28 cellular contexts compared by ENCODE assay signal in genomic region chr11:73990727-73991126, GRCh38. TPM values are rescaled to one million over a fixed set of nuclear protein-coding genes. Genes with fewer than 3 reads are reported as not detected.
DNase-seq lines count a peak whose midpoint lies in the region; ATAC-seq, FAIRE-seq and TF ChIP-seq lines count a peak whose summit lies in the region.
"Had no signal": no experiment of that assay in that cellular context is flagged by ENCODE, and none has a peak within 500 bp of the region (broad histone marks: within the 10 kb centered on the region; RNA-seq: fewer than 3 reads in every experiment).

No MANE protein-coding gene starts in this region.

- 32% methylated on average over 2 of the region's 2 CpGs for WGBS in K562 (ENCODE audit: insufficient coverage, low coverage, missing lambda C conversion rate)

- no peaks in the 10 kb centered on the region for H3K9me3 Mint-ChIP-seq in activated CD4-positive, alpha-beta T cell treated with anti-CD3 and anti-CD28 coated beads for 36 hours (ENCODE audit: low read depth)

- peaks cover 0 to 2% of the 10 kb centered on the region in 2 experiments; a peak in 1 of 5 replicates for H3K4me1 ChIP-seq in K562 (replicated peaks in 1 of 2; ENCODE audit: control insufficient read depth in 2 of 2, insufficient read depth in 2 of 2, low read length in 2 of 2)
- H3K4me1 ChIP-seq: BE2C, breast epithelium had no signal

- DNase-seq in activated CD4-positive, alpha-beta T cell treated with anti-CD3 and anti-CD28 coated beads for 36 hours = no peak
- DNase-seq in activated CD4-positive, alpha-beta T cell treated with anti-CD3 and anti-CD28 coated beads for 48 hours = no peak
- DNase-seq in DMS53 treated with DMSO at 0.1 percent for 48 hours (lab: John Stamatoyannopoulos, UW; ENCODE audit: unreplicated experiment) = peak; percentile 84
- DNase-seq in NCI-H510A treated with DMSO at 0.1 percent for 48 hours (lab: John Stamatoyannopoulos, UW) = peak; percentile 80
- DNase-seq in K562 (ENCODE audit: extremely low read depth in 1 of 4, low spot score in 3 of 4) = no peak
- DNase-seq in GF-D8 (lab: John Stamatoyannopoulos, UW) = no peak
- DNase-seq in hepatic stellate cell (ENCODE audit: low spot score) = no peak
- DNase-seq in CD1c-positive myeloid dendritic cell (ENCODE audit: extremely low spot score) = no peak
- DNase-seq: activated CD4-positive, alpha-beta T cell treated with anti-CD3 and anti-CD28 coated beads, Interleukin-2, amount 50 U/mL, for 4 hours; activated gamma-delta T cell; amniotic stem cell; BE2C; Calu3; effector CD8-positive, alpha-beta T cell; foreskin fibroblast; IMR-90; mesenchymal stem cell; NCI-H1436 treated with DMSO at 0.1 percent for 48 hours; NCI-H2171 treated with DMSO at 0.1 percent for 48 hours; NCI-H69; OCI-M1 had no signal

- H3K4me3 ChIP-seq in K562 = no peak overlapping the region
- H3K4me3 ChIP-seq: breast epithelium had no signal

- no peak for TF ChIP-seq RAD21 in K562 (CRISPR knock-in tag; conservative IDR thresholded peaks at IDR 0.05 in 1 of 2, IDR thresholded peaks at IDR 0.05 in 1 of 2)

- H3K79me2 ChIP-seq in K562 (ENCODE audit: control insufficient read depth, insufficient read depth, low read length) = no peaks in the 10 kb centered on the region

- intact Hi-C loops in activated CD4-positive, alpha-beta T cell treated with anti-CD3 and anti-CD28 coated beads for 36 hours (cut with DNase I, micrococcal nuclease) = no loop called here
- intact Hi-C loops in K562 (cut with micrococcal nuclease) = no loop called here

- no peak for TF ChIP-seq CTCF in K562 (IDR thresholded peaks at IDR 0.05 in 2 of 3, conservative IDR thresholded peaks at IDR 0.05 in 1 of 3; ENCODE audit: insufficient read depth in 2 of 3, low read depth in 1 of 3, low read length in 3 of 3)

- in situ Hi-C loops in K562 (cut with MboI) = no loop called here

- no peak overlapping the region for H3K4me3 Mint-ChIP-seq in activated CD4-positive, alpha-beta T cell treated with anti-CD3 and anti-CD28 coated beads for 36 hours

- no peak overlapping the region for H3K9ac ChIP-seq in K562 (ENCODE audit: insufficient read depth in 1 of 2, low read depth in 2 of 2, low read length in 2 of 2)

- H3K9me1 ChIP-seq in K562 (ENCODE audit: control insufficient read depth, insufficient read depth, low read length) = no peaks in the 10 kb centered on the region

- no peak for TF ChIP-seq POLR2A in K562 (conservative IDR thresholded peaks at IDR 0.05)

- no peak overlapping the region for H3K4me2 ChIP-seq in K562 (ENCODE audit: insufficient read depth, low read length)

- peak overlapping the region; percentile 70; the same call in 1 of the 2 replicates for H2AFZ ChIP-seq in K562 (ENCODE audit: low read depth, low read length)

- H4K20me1 ChIP-seq in K562 (replicated peaks; ENCODE audit: control insufficient read depth, insufficient read depth, low read length) = no peaks in the 10 kb centered on the region

- no peak overlapping the region for H3K27ac ChIP-seq in K562 (ENCODE audit: extremely low read depth, low read depth, low read length)
- H3K27ac ChIP-seq: breast epithelium, VCaP had no signal

- no peak for FAIRE-seq in K562 (lab: Jason Lieb, UNC)

- no peaks in the 10 kb centered on the region for H3K36me3 ChIP-seq in K562 (ENCODE audit: control insufficient read depth, insufficient read depth, low read length)
- H3K36me3 ChIP-seq: BE2C, breast epithelium had no signal

- CTCF ChIA-PET in activated CD4-positive, alpha-beta T cell treated with anti-CD3 and anti-CD28 coated beads for 36 hours (lab: Charles Lee) = interaction anchor here (0.9 to 1.2 kb wide), 3 partner anchors 14 to 79 kb away, joined by 3 to 5 read pairs (median 4); no protein-coding TSS in a partner anchor
- CTCF ChIA-PET in K562 (lab: Yijun Ruan, JAX; ENCODE audit: low intra/inter-chr PET ratio) = no interaction called here

- H3K27ac Mint-ChIP-seq in activated CD4-positive, alpha-beta T cell treated with anti-CD3 and anti-CD28 coated beads for 36 hours = peak overlapping the region; percentile 42

- ATAC-seq in activated CD4-positive, alpha-beta T cell treated with anti-CD3 and anti-CD28 coated beads for 36 hours = no peak
- no peak for ATAC-seq in K562
- ATAC-seq: left colon had no signal

- no peaks in the 10 kb centered on the region for H3K36me3 Mint-ChIP-seq in activated CD4-positive, alpha-beta T cell treated with anti-CD3 and anti-CD28 coated beads for 36 hours (ENCODE audit: low read depth)

- BruUV-seq in K562 (replicated peaks; lab: Mats Ljungman, UMichigan) = no TSS peak

- POLR2A ChIA-PET in activated CD4-positive, alpha-beta T cell treated with anti-CD3 and anti-CD28 coated beads for 36 hours (lab: Charles Lee) = no interaction called here
- POLR2A ChIA-PET in K562 (lab: Yijun Ruan, JAX) = interaction anchor here (1.5 kb wide), 1 partner anchor 18 kb away, joined by 4 read pairs; no protein-coding TSS in a partner anchor

- no peak for TF ChIP-seq EP300 in K562 (IDR thresholded peaks at IDR 0.05; ENCODE audit: low read length)

- no peaks in the 10 kb centered on the region for H3K27me3 Mint-ChIP-seq in activated CD4-positive, alpha-beta T cell treated with anti-CD3 and anti-CD28 coated beads for 36 hours

- no peaks in the 10 kb centered on the region for H3K9me3 ChIP-seq in K562 (replicated peaks; ENCODE audit: control insufficient read depth, insufficient read depth, low read depth, low read length)
- H3K9me3 ChIP-seq: BE2C, breast epithelium had no signal

- no peaks in the 10 kb centered on the region for H3K27me3 ChIP-seq in K562 (ENCODE audit: control insufficient read depth in 2 of 2, insufficient read depth in 2 of 2, low read length in 2 of 2)
- H3K27me3 ChIP-seq: BE2C, breast epithelium had no signal

- H3K4me1 Mint-ChIP-seq in activated CD4-positive, alpha-beta T cell treated with anti-CD3 and anti-CD28 coated beads for 36 hours = peaks cover 41% of the 10 kb centered on the region

RNA-seq across cellular contexts. Expression of gene UCP2, which starts 8.1 kb away (rescaled TPM):
- 100 to 1,000 TPM; 259 to 261 TPM for total RNA-seq in activated CD4-positive, alpha-beta T cell treated with anti-CD3 and anti-CD28 coated beads for 36 hours
- total RNA-seq in K562 (2011; cell fraction: chromatin; rRNA removed; ENCODE audit: low replicate concordance) = 125 and 263 TPM in 2 replicates
- total RNA-seq in K562 (2011; cell fraction: nucleolus; rRNA removed) = 180 and 194 TPM in 2 replicates
- total RNA-seq in K562 (2011; cell fraction: nucleoplasm; rRNA removed) = 161 and 172 TPM in 2 replicates
- total RNA-seq in K562 (2014; rRNA removed) = 21.5 and 29.2 TPM in 2 replicates
- total RNA-seq in K562 (2014; rRNA removed; fragmentation: Illumina TruSeq; extraction: Trizol) = 19.6 and 24.1 TPM in 2 replicates
- total RNA-seq in K562 (2015; rRNA removed; fragmentation: Illumina TruSeq; extraction: Trizol) = 19.2 and 25.9 TPM in 2 replicates
- 141 and 152 TPM in 2 replicates for total RNA-seq in K562 (2021)
- 45.6 and 59.3 TPM in 2 replicates for polyA plus RNA-seq in K562 (2011; rRNA removed)
- polyA plus RNA-seq in K562 (2011; cell fraction: cytosol; rRNA removed) = 113 and 142 TPM in 2 replicates
- polyA plus RNA-seq in K562 (2011; cell fraction: nucleus; rRNA removed) = 52.2 and 60.9 TPM in 2 replicates
- polyA plus RNA-seq in K562 (2012) = 99.1 and 151 TPM in 2 replicates
- polyA plus RNA-seq in K562 (2014; fragmentation: Illumina TruSeq; extraction: Trizol) = 147 and 173 TPM in 2 replicates
- polyA plus RNA-seq in K562 (2014; fragmentation: Nextera tagmentation; extraction: Ambion mirVana) = 100 to 1,000 TPM in 1 of 2 experiments, 10 to 100 TPM in 1; 95.7 to 216 TPM
- polyA plus RNA-seq in K562 (2014; rRNA removed) = 84.5 and 87.9 TPM in 2 replicates
- polyA minus RNA-seq in K562 (2011; rRNA and poly(A)+ RNA removed) = 59.5 and 95.2 TPM in 2 replicates
- polyA minus RNA-seq in K562 (2011; cell fraction: cytosol; rRNA and poly(A)+ RNA removed) = 107 and 109 TPM in 2 replicates
- 69.9 and 106 TPM in 2 replicates for polyA minus RNA-seq in K562 (2011; cell fraction: nucleus; rRNA and poly(A)+ RNA removed)

RNA-seq across cellular contexts. Expression of gene UCP3, which starts 18.2 kb away (rescaled TPM):
- total RNA-seq in activated CD4-positive, alpha-beta T cell treated with anti-CD3 and anti-CD28 coated beads for 36 hours = under 1 TPM; 0.69 to 0.73 TPM
- 2.3 and 3.3 TPM in 2 replicates for total RNA-seq in K562 (2011; cell fraction: chromatin; rRNA removed; ENCODE audit: low replicate concordance)
- 2.2 and 3.5 TPM in 2 replicates for total RNA-seq in K562 (2011; cell fraction: nucleolus; rRNA removed)
- total RNA-seq in K562 (2011; cell fraction: nucleoplasm; rRNA removed) = 0.84 and 3.1 TPM in 2 replicates
- total RNA-seq in K562 (2014; rRNA removed) (0.05 and 0.94 TPM in 2 replicates), K562 (2014; rRNA removed; fragmentation: Illumina TruSeq; extraction: Trizol) (0.25 and 0.29 TPM in 2 replicates), K562 (2015; rRNA removed; fragmentation: Illumina TruSeq; extraction: Trizol) (0.41 and 0.65 TPM in 2 replicates), K562 (2021) (0.18 and 0.53 TPM in 2 replicates)
- polyA plus RNA-seq in K562 (2011; rRNA removed) (0.15 and 0.26 TPM in 2 replicates), K562 (2014; fragmentation: Illumina TruSeq; extraction: Trizol) (0.43 and 0.53 TPM in 2 replicates), K562 (2014; fragmentation: Nextera tagmentation; extraction: Ambion mirVana) (not detected), K562 (2014; rRNA removed) (0.04 and 0.21 TPM in 2 replicates)
- polyA plus RNA-seq in K562 (2011; cell fraction: cytosol; rRNA removed) = 0.24 and 0.27 TPM in 2 replicates
- 1.9 and 2.1 TPM in 2 replicates for polyA plus RNA-seq in K562 (2011; cell fraction: nucleus; rRNA removed)
- 0.46 and 0.66 TPM in 2 replicates for polyA plus RNA-seq in K562 (2012)
- polyA minus RNA-seq in K562 (2011; rRNA and poly(A)+ RNA removed) = 0.36 and 0.39 TPM in 2 replicates
- polyA minus RNA-seq in K562 (2011; cell fraction: cytosol; rRNA and poly(A)+ RNA removed) = not detected in 2 replicates
- polyA minus RNA-seq in K562 (2011; cell fraction: nucleus; rRNA and poly(A)+ RNA removed) = 0.81 and 1.00 TPM in 2 replicates

RNA-seq across cellular contexts. Expression of gene DNAJB13, which starts 39.9 kb away (rescaled TPM):
- total RNA-seq in activated CD4-positive, alpha-beta T cell treated with anti-CD3 and anti-CD28 coated beads for 36 hours = under 1 TPM; 0.37 to 0.57 TPM
- 0.69 TPM in 1 of 2 replicates, not detected in the other for total RNA-seq in K562 (2011; cell fraction: chromatin; rRNA removed; ENCODE audit: low replicate concordance)
- total RNA-seq in K562 (2011; cell fraction: nucleolus; rRNA removed) = not detected in 2 replicates
- 0.31 and 0.81 TPM in 2 replicates for total RNA-seq in K562 (2011; cell fraction: nucleoplasm; rRNA removed)
- total RNA-seq in K562 (2014; rRNA removed) (not detected in 2 replicates), K562 (2014; rRNA removed; fragmentation: Illumina TruSeq; extraction: Trizol) (not detected in 2 replicates), K562 (2015; rRNA removed; fragmentation: Illumina TruSeq; extraction: Trizol) (not detected in 2 replicates), K562 (2021) (not detected in 2 replicates)
- polyA plus RNA-seq in K562 (2011; rRNA removed) (0.14 and 0.46 TPM in 2 replicates), K562 (2014; fragmentation: Illumina TruSeq; extraction: Trizol) (not detected in 2 replicates), K562 (2014; fragmentation: Nextera tagmentation; extraction: Ambion mirVana) (not detected), K562 (2014; rRNA removed) (0.04 TPM in 1 of 2 replicates, not detected in the other)
- polyA plus RNA-seq in K562 (2011; cell fraction: cytosol; rRNA removed) = 0.13 TPM in 1 of 2 replicates, not detected in the other
- polyA plus RNA-seq in K562 (2011; cell fraction: nucleus; rRNA removed) = 0.73 and 1.4 TPM in 2 replicates
- 0.08 and 0.10 TPM in 2 replicates for polyA plus RNA-seq in K562 (2012)
- polyA minus RNA-seq in K562 (2011; rRNA and poly(A)+ RNA removed) = 0.15 TPM in 1 of 2 replicates, not detected in the other
- polyA minus RNA-seq in K562 (2011; cell fraction: cytosol; rRNA and poly(A)+ RNA removed) = not detected in 2 replicates
- polyA minus RNA-seq in K562 (2011; cell fraction: nucleus; rRNA and poly(A)+ RNA removed) = 0.13 and 0.44 TPM in 2 replicates
- total RNA-seq: breast epithelium, left colon, omental fat pad, skeletal muscle tissue, subcutaneous adipose tissue had no signal
- polyA plus RNA-seq: esophagus had no signal

Comparison
In these comparisons a context has a peak if more than half of its experiments do, and no peak if none do; other contexts are left out.
1. DNase-seq: peak in DMS53 treated with DMSO at 0.1 percent for 48 hours (single experiment) and NCI-H510A treated with DMSO at 0.1 percent for 48 hours (single experiment); none in activated CD4-positive, alpha-beta T cell treated with anti-CD3 and anti-CD28 coated beads for 36 hours (single experiment), activated CD4-positive, alpha-beta T cell treated with anti-CD3 and anti-CD28 coated beads for 48 hours (single experiment), K562 (0 of 4), GF-D8 (single experiment), hepatic stellate cell (single experiment) and CD1c-positive myeloid dendritic cell (single experiment).